In genomic region chr3:195126073-195126605, GRCh38 we compare ENCODE assay signal across 16 cellular contexts.
"Had no signal": no experiment of that assay in that cellular context is flagged by ENCODE, and none has a peak within 500 bp of the region (broad histone marks: within the 10 kb centered on the region; RNA-seq: fewer than 3 reads in every experiment).

No MANE protein-coding gene starts in this region.

- ATAC-seq: esophagus mucosa, heart right ventricle, left cardiac atrium, left ventricle myocardium superior, psoas muscle had no signal

- DNase-seq: cortex of kidney; dorsolateral prefrontal cortex; effector CD8-positive, alpha-beta T cell; heart right ventricle; left cardiac atrium; left ventricle myocardium superior; mesenchymal stem cell; midbrain; nephron progenitor cell; psoas muscle; retina; right lobe of liver; stimulated activated CD4-positive, alpha-beta T cell treated with anti-CD3 and anti-CD28 coated beads, Interleukin-4, amount 100 ng/mL, for 24 hours; stimulated activated naive CD4-positive, alpha-beta T cell treated with Interleukin-2 at 50 U/mL for 16 hours; trophoblast cell had no signal

- H3K4me3 Mint-ChIP-seq: nephron progenitor cell had no signal

- H3K9me3 Mint-ChIP-seq: nephron progenitor cell had no signal
